ENCODE assay signal across 16 cellular contexts in genomic region chr10:31936933-31937332, GRCh38. TPM values are rescaled to one million over a fixed set of nuclear protein-coding genes. Genes with fewer than 3 reads are reported as not detected.
DNase-seq lines count a peak whose midpoint lies in the region; ATAC-seq, FAIRE-seq and TF ChIP-seq lines count a peak whose summit lies in the region.
"Had no signal": no experiment of that assay in that cellular context is flagged by ENCODE, and none has a peak within 500 bp of the region (broad histone marks: within the 10 kb centered on the region; RNA-seq: fewer than 3 reads in every experiment).

No MANE protein-coding gene starts in this region.

- TF ChIP-seq CTCF in A549 (IDR thresholded peaks at IDR 0.05) (no peak), body of pancreas (IDR thresholded peaks at IDR 0.05) (no peak)

- H3K4me1 ChIP-seq in A549 (peaks cover 68% of the 10 kb centered on the region), body of pancreas (peaks cover 37% of the 10 kb centered on the region), mesenchymal stem cell (ENCODE audit: control insufficient read depth, insufficient read depth, low read depth, low read length) (peaks cover 4% of the 10 kb centered on the region)
- peaks cover 4% of the 10 kb centered on the region for H3K4me1 ChIP-seq in effector memory CD4-positive, alpha-beta T cell (ENCODE audit: control insufficient read depth, insufficient read depth, low read length, poor library complexity, severe bottlenecking)
- H3K4me1 ChIP-seq: heart right ventricle had no signal

- no peak overlapping the region for H4K8ac ChIP-seq in mesenchymal stem cell (ENCODE audit: low read length)

- POLR2A ChIA-PET in A549 (lab: Yijun Ruan, JAX) = interaction anchor here (0.6 to 0.9 kb wide), 4 partner anchors 8 to 355 kb away, joined by 3 read pairs; partner anchors contain the start of gene ARHGAP12

- no peak for TF ChIP-seq RAD21 in A549 (conservative IDR thresholded peaks at IDR 0.05 in 1 of 2, IDR thresholded peaks at IDR 0.05 in 1 of 2)

- TF ChIP-seq EP300 in A549 (IDR thresholded peaks at IDR 0.05) = no peak

- H3K14ac ChIP-seq in mesenchymal stem cell (ENCODE audit: low read length in 2 of 2) = no peak overlapping the region

- H2AK5ac ChIP-seq in mesenchymal stem cell (ENCODE audit: low read length, severe bottlenecking) = no peak overlapping the region

- intact Hi-C loops in body of pancreas (cut with DNase I) = no loop called here

- no peak overlapping the region for H3K23ac ChIP-seq in mesenchymal stem cell (ENCODE audit: low read length in 2 of 2)

- H3K18ac ChIP-seq in mesenchymal stem cell (ENCODE audit: low read depth in 1 of 2, low read length in 2 of 2) = no peak overlapping the region

- H3K27me3 ChIP-seq in body of pancreas = no peaks in the 10 kb centered on the region
- no peaks in the 10 kb centered on the region for H3K27me3 ChIP-seq in mesenchymal stem cell (ENCODE audit: control insufficient read depth in 1 of 2, insufficient read depth in 1 of 2, low read length in 2 of 2)
- no peaks in the 10 kb centered on the region for H3K27me3 ChIP-seq in effector memory CD4-positive, alpha-beta T cell (replicated peaks; ENCODE audit: control insufficient read depth, insufficient read depth, low read length, poor library complexity, severe bottlenecking)
- H3K27me3 ChIP-seq: heart right ventricle, SJSA1, thyroid gland had no signal

- H3K9me3 ChIP-seq in A549 (no peaks in the 10 kb centered on the region), body of pancreas (no peaks in the 10 kb centered on the region), mesenchymal stem cell (ENCODE audit: control insufficient read depth, low read length) (no peaks in the 10 kb centered on the region)
- no peaks in the 10 kb centered on the region for H3K9me3 ChIP-seq in effector memory CD4-positive, alpha-beta T cell (ENCODE audit: control insufficient read depth, low read length)
- H3K9me3 ChIP-seq: heart right ventricle, SJSA1, thyroid gland had no signal

- H4K91ac ChIP-seq in mesenchymal stem cell (ENCODE audit: low read length) = no peak overlapping the region

- peak overlapping the region; percentile 14; the same call in 2 of the 3 replicates for H3K4me3 ChIP-seq in A549
- H3K4me3 ChIP-seq in body of pancreas = no peak overlapping the region
- H3K4me3 ChIP-seq in mesenchymal stem cell (ENCODE audit: insufficient read depth in 1 of 2, low read depth in 1 of 2, low read length in 2 of 2) = peak overlapping the region in 1 of 2 experiments; percentile 45
- no peak overlapping the region for H3K4me3 ChIP-seq in effector memory CD4-positive, alpha-beta T cell (ENCODE audit: insufficient read depth, low read depth, low read length, poor library complexity, severe bottlenecking)
- H3K4me3 ChIP-seq: SJSA1, thyroid gland had no signal

- no peak overlapping the region for H3K4ac ChIP-seq in mesenchymal stem cell (ENCODE audit: low read depth in 1 of 2, low read length in 2 of 2)

- no peak overlapping the region for H2BK12ac ChIP-seq in mesenchymal stem cell (ENCODE audit: low read length in 2 of 2)

- CTCF ChIA-PET in A549 (lab: Yijun Ruan, JAX) = interaction anchor here (0.6 to 1.8 kb wide), 6 partner anchors 9 to 1156 kb away, joined by 3 to 6 read pairs (median 4); no protein-coding TSS in a partner anchor

- WGBS in A549 (ENCODE audit: missing lambda C conversion rate) = 2% methylated on average over 5 of the region's 5 CpGs
- 29 to 38% methylated on average over 5 of the region's 5 CpGs for WGBS in body of pancreas, 2 donors
- 95% methylated on average over 3 of the region's 5 CpGs for WGBS in mesenchymal stem cell

- no peak overlapping the region for H2AFZ ChIP-seq in mesenchymal stem cell (ENCODE audit: low read depth, low read length)

- peaks cover 2% of the 10 kb centered on the region for H3K79me1 ChIP-seq in mesenchymal stem cell (replicated peaks; ENCODE audit: low read length, poor library complexity, severe bottlenecking)

- H3K4me2 ChIP-seq in A549 = peak overlapping the region; percentile 77
- no peak overlapping the region for H3K4me2 ChIP-seq in mesenchymal stem cell (ENCODE audit: low read length, poor library complexity, severe bottlenecking)

- peak overlapping the region; percentile 84 for H3K9ac ChIP-seq in mesenchymal stem cell (ENCODE audit: low read length)

- H2BK5ac ChIP-seq in mesenchymal stem cell (ENCODE audit: low read depth, low read length, poor library complexity, severe bottlenecking) = no peak overlapping the region

- H2BK15ac ChIP-seq in mesenchymal stem cell (ENCODE audit: low read depth, poor library complexity, severe bottlenecking) = no peak overlapping the region

- H3K36me3 ChIP-seq in body of pancreas (replicated peaks in 1 of 2; ENCODE audit: insufficient read depth in 1 of 2, low read depth in 2 of 2) (no peaks in the 10 kb centered on the region), mesenchymal stem cell (ENCODE audit: control insufficient read depth in 1 of 2, insufficient read depth in 2 of 2, low read depth in 1 of 2, low read length in 2 of 2) (no peaks in the 10 kb centered on the region)
- no peaks in the 10 kb centered on the region for H3K36me3 ChIP-seq in effector memory CD4-positive, alpha-beta T cell (ENCODE audit: control insufficient read depth, insufficient read depth, low read length)
- H3K36me3 ChIP-seq: heart right ventricle, SJSA1, thyroid gland had no signal

- ATAC-seq in A549 (peak; percentile 37 to 60; a peak in 5 of 6 replicates), body of pancreas (peak; percentile 33), GM18873 (IDR thresholded peaks at IDR 0.05; ENCODE audit: low FRiP score, unreplicated experiment) (no peak), HG03039 (IDR thresholded peaks at IDR 0.05; ENCODE audit: unreplicated experiment) (no peak)
- ATAC-seq: naive thymus-derived CD4-positive, alpha-beta T cell had no signal

- no peak overlapping the region for H2BK120ac ChIP-seq in mesenchymal stem cell (ENCODE audit: low read depth, low read length)

- peak; percentile 28 for FAIRE-seq in A549 (lab: Jason Lieb, UNC)
- FAIRE-seq: GM19239 had no signal

- H3K27ac ChIP-seq in A549 = peak overlapping the region; percentile 74 to 89
- peak overlapping the region in 2 of 4 donors; percentile 15 to 61 for H3K27ac ChIP-seq in body of pancreas
- no peak overlapping the region for H3K27ac ChIP-seq in mesenchymal stem cell (ENCODE audit: low read length, poor library complexity, severe bottlenecking)
- no peak overlapping the region for H3K27ac ChIP-seq in effector memory CD4-positive, alpha-beta T cell (ENCODE audit: insufficient read depth, low read length, poor library complexity, severe bottlenecking)
- H3K27ac ChIP-seq: SJSA1, thyroid gland had no signal

- TF ChIP-seq POLR2A in A549 (IDR thresholded peaks at IDR 0.05; ENCODE audit: low read length) (no peak), body of pancreas (IDR thresholded peaks at IDR 0.05) (no peak)

- DNase-seq in A549 (ENCODE audit: low read depth in 1 of 2, low spot score in 1 of 2) = peak in 1 of 2 experiments; percentile 71
- DNase-seq in HT-29 (ENCODE audit: low spot score) = peak; percentile 69
- no peak for DNase-seq in body of pancreas
- no peak for DNase-seq in mesenchymal stem cell
- DNase-seq in effector memory CD4-positive, alpha-beta T cell = no peak
- no peak for DNase-seq in epidermal melanocyte (ENCODE audit: insufficient read length, low spot score)
- DNase-seq: activated naive CD8-positive, alpha-beta T cell treated with anti-CD3 and anti-CD28 coated beads for 36 hours; activated T-cell treated with anti-CD3 and anti-CD28 coated beads, Interleukin-2, amount 50 U/mL, for 24 hours; heart right ventricle; kidney glomerular epithelial cell; naive thymus-derived CD4-positive, alpha-beta T cell had no signal

TF ChIP-seq in A549, 52 proteins besides CTCF, POLR2A, EP300 and RAD21:
- no peak for TF ChIP-seq ZNF302 (CRISPR knock-in tag; IDR thresholded peaks at IDR 0.05)
- no peak for TF ChIP-seq FOSL2 (IDR thresholded peaks at IDR 0.05)
- TF ChIP-seq FOSL2 (CRISPR knock-in tag; IDR thresholded peaks at IDR 0.05) = peak; percentile 47
- TF ChIP-seq ATOH8 (CRISPR knock-in tag; IDR thresholded peaks at IDR 0.05; ENCODE audit: low read depth) = no peak
- TF ChIP-seq MAX (IDR thresholded peaks at IDR 0.05) = 0 out of 2 replicates have a peak, but pooled peaks have one; percentile 30
- TF ChIP-seq, protein P1, sequence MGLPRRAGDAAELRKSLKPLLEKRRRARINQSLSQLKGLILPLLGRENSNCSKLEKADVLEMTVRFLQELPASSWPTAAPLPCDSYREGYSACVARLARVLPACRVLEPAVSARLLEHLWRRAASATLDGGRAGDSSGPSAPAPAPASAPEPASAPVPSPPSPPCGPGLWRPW (IDR thresholded peaks at IDR 0.05) = no peak
- no peak for TF ChIP-seq ZSCAN20 (CRISPR knock-in tag; IDR thresholded peaks at IDR 0.05)
- TF ChIP-seq FOXS1 (CRISPR knock-in tag; IDR thresholded peaks at IDR 0.05) = peak; percentile 96
- no peak for TF ChIP-seq HEYL (CRISPR knock-in tag; IDR thresholded peaks at IDR 0.05)

RNA-seq across cellular contexts. Expression of gene ARHGAP12, which starts 8.3 kb away (rescaled TPM):
- polyA plus RNA-seq in A549 (2011; rRNA removed) (39.0 and 49.3 TPM in 2 replicates), A549 (2017; fragmentation: RNase III; extraction: RNeasy Plus Mini Kit Qiagen cat#74134 plus additional on column Dnase treatment) (22.1 to 26.9 TPM (median 24.8 TPM) in 3 replicates)
- 6.3 and 7.7 TPM in 2 replicates for polyA plus RNA-seq in A549 (2012; cell fraction: cytosol; rRNA removed)
- polyA plus RNA-seq in A549 (2012; cell fraction: nucleus; rRNA removed) = 6.2 and 12.8 TPM in 2 replicates
- 32.2 and 32.4 TPM in 2 replicates for polyA minus RNA-seq in A549 (2011; rRNA and poly(A)+ RNA removed)
- 24.5 and 27.2 TPM in 2 replicates for total RNA-seq in HT-29 (2014; rRNA removed; shearing (Covaris generic))
- total RNA-seq in body of pancreas = 10 to 100 TPM; 34.3 to 39.4 TPM
- 20.8 TPM for polyA plus RNA-seq in mesenchymal stem cell (2013, experiment 1 of 2)
- polyA plus RNA-seq in mesenchymal stem cell (2013, experiment 2 of 2) = 20.0 TPM

Comparison
In these comparisons a context has a peak if more than half of its experiments do, and no peak if none do; other contexts are left out.
1. ATAC-seq: peak in A549 (2 of 2) and body of pancreas (single experiment); none in GM18873 (single experiment) and HG03039 (single experiment).
2. H3K27ac ChIP-seq: peak in A549 (2 of 2); none in mesenchymal stem cell (single experiment) and effector memory CD4-positive, alpha-beta T cell (single experiment).